8 cellular contexts compared by ENCODE assay signal in genomic region chr12:42483534-42483857, GRCh38.
DNase-seq lines count a peak whose midpoint lies in the region; ATAC-seq and TF ChIP-seq lines count a peak whose summit lies in the region.

No MANE protein-coding gene starts in this region.

- ATAC-seq in GM19324 (IDR thresholded peaks at IDR 0.05; ENCODE audit: low FRiP score, unreplicated experiment): peak; percentile 24
- peak; percentile 27 for ATAC-seq in HG03196 (IDR thresholded peaks at IDR 0.05; ENCODE audit: unreplicated experiment)

- DNase-seq in AG09309 (ENCODE audit: low read depth) (no peak), foreskin fibroblast (peak in 1 of 2 donors; percentile 70), HPDE6-E6E7 (ENCODE audit: extremely low spot score) (no peak), H4 (ENCODE audit: low spot score) (no peak)
- DNase-seq in activated CD8-positive, alpha-beta memory T cell treated with anti-CD3 and anti-CD28 coated beads for 24 hours: peak; percentile 67

- no peaks in the 10 kb centered on the region for H3K27me3 ChIP-seq in neuron (ENCODE audit: insufficient read depth, low read length)

- TF ChIP-seq CTCF in AG09309 (IDR thresholded peaks at IDR 0.05; ENCODE audit: control insufficient read depth, insufficient read depth, low read depth, low read length, missing control alignments): no peak
- TF ChIP-seq CTCF in foreskin fibroblast (IDR thresholded peaks at IDR 0.05; ENCODE audit: low read depth, low read length): no peak

- peaks cover 22% of the 10 kb centered on the region for H3K4me1 ChIP-seq in neuron (ENCODE audit: insufficient read depth, low read length)

- no peaks in the 10 kb centered on the region for H3K36me3 ChIP-seq in neuron (ENCODE audit: insufficient read depth, low read length)

- H3K4me3 ChIP-seq in AG09309 (ENCODE audit: control insufficient read depth, low read depth, low read length) (peak overlapping the region; percentile 82), foreskin fibroblast (ENCODE audit: low read depth in 1 of 2, low read length in 2 of 2) (peak overlapping the region; percentile 69 to 84), neuron (ENCODE audit: low read length) (peak overlapping the region; percentile 62)

- no peaks in the 10 kb centered on the region for H3K9me3 ChIP-seq in neuron (ENCODE audit: low read length)

- H2AFZ ChIP-seq in neuron (ENCODE audit: low read depth, low read length): peak overlapping the region; percentile 97
